9 cellular contexts compared by ENCODE assay signal in genomic region chr5:170297589-170298462, GRCh38. TPM values are rescaled to one million over a fixed set of nuclear protein-coding genes. Genes with fewer than 3 reads are reported as not detected.
DNase-seq lines count a peak whose midpoint lies in the region; ATAC-seq and TF ChIP-seq lines count a peak whose summit lies in the region.
"Had no signal": no experiment of that assay in that cellular context is flagged by ENCODE, and none has a peak within 500 bp of the region (broad histone marks: within the 10 kb centered on the region; RNA-seq: fewer than 3 reads in every experiment).

Gene LCP2 (minus strand): TSS chr5:170297777. CDS start chr5:170297611, 166 bp downstream.

- DNase-seq in RPMI7951 (ENCODE audit: low read depth): peak; percentile 32
- DNase-seq in mammary epithelial cell: peak; percentile 7
- DNase-seq in omental fat pad (ENCODE audit: low spot score): no peak
- no peak for DNase-seq in DMS79 treated with DMSO at 0.1 percent for 48 hours (lab: John Stamatoyannopoulos, UW)
- DNase-seq in RWPE1 (ENCODE audit: low spot score): no peak
- DNase-seq in NCI-H1694 treated with DMSO at 0.1 percent for 48 hours (lab: John Stamatoyannopoulos, UW): no peak

- WGBS in mammary epithelial cell (ENCODE audit: low coverage, missing lambda C conversion rate): 77% methylated on average over 3 of the region's 10 CpGs

- CTCF ChIA-PET in mammary epithelial cell (lab: Charles Lee; ENCODE audit: low non-redundant PET): no interaction called here
- CTCF ChIA-PET in RWPE1 (lab: Yijun Ruan, JAX): interaction anchor here (0.6 to 0.7 kb wide), 3 partner anchors 195 to 1511 kb away, joined by 3 read pairs; no protein-coding TSS in a partner anchor

- no peaks in the 10 kb centered on the region for H3K36me3 ChIP-seq in mammary epithelial cell (ENCODE audit: insufficient read depth, low read length)

- no peaks in the 10 kb centered on the region for H3K79me2 ChIP-seq in mammary epithelial cell (ENCODE audit: insufficient read depth, low read length)

- H3K9ac ChIP-seq in mammary epithelial cell (ENCODE audit: insufficient read depth, low read length): no peak within 1 kb of the TSS

- H3K27me3 ChIP-seq in mammary epithelial cell (ENCODE audit: insufficient read depth, low read length): no peaks in the 10 kb centered on the region

- H4K20me1 ChIP-seq in mammary epithelial cell (ENCODE audit: insufficient read depth, low read length): no peaks in the 10 kb centered on the region

- H2AFZ ChIP-seq in mammary epithelial cell (ENCODE audit: low read depth, low read length): no peak within 1 kb of the TSS

- no peak within 1 kb of the TSS for H3K4me2 ChIP-seq in mammary epithelial cell (ENCODE audit: insufficient read depth, low read depth, low read length)

- no peak within 1 kb of the TSS for H3K4me3 ChIP-seq in mammary epithelial cell (replicated peaks in 1 of 3; ENCODE audit: insufficient read depth in 1 of 3, low read depth in 2 of 3, low read length in 3 of 3)

- no TSS peak for BruUV-seq in mammary epithelial cell (replicated peaks; lab: Mats Ljungman, UMichigan)

- H3K4me1 ChIP-seq in mammary epithelial cell (ENCODE audit: insufficient read depth, low read length): no peaks in the 10 kb centered on the region

- intact Hi-C loops in mammary epithelial cell (cut with micrococcal nuclease): no loop called here

- no peaks in the 10 kb centered on the region for H3K9me3 ChIP-seq in mammary epithelial cell (replicated peaks; ENCODE audit: insufficient read depth, low read length)

- TF ChIP-seq CTCF in mammary epithelial cell (conservative IDR thresholded peaks at IDR 0.05 in 1 of 2, IDR thresholded peaks at IDR 0.05 in 1 of 2; ENCODE audit: extremely low read depth in 1 of 2, insufficient read depth in 1 of 2, low read depth in 1 of 2, low read length in 2 of 2) (no peak), omental fat pad (IDR thresholded peaks at IDR 0.05) (no peak), RWPE1 (conservative IDR thresholded peaks at IDR 0.05; ENCODE audit: low read depth) (no peak)

- H3K27ac ChIP-seq in mammary epithelial cell (ENCODE audit: insufficient read depth, low read depth, low read length): no peak within 1 kb of the TSS
- no peak within 1 kb of the TSS for H3K27ac ChIP-seq in RWPE1
- H3K27ac ChIP-seq: epithelial cell of prostate had no signal

- dilution Hi-C loops in mammary epithelial cell (cut with HindIII; ENCODE audit: low sequenced_read_pairs): no loop called here

- in situ Hi-C loops in mammary epithelial cell (cut with MboI; ENCODE audit: low sequenced_read_pairs in 2 of 2): no loop called here

- peak; percentile 37 for ATAC-seq in GM18868 (IDR thresholded peaks at IDR 0.05; ENCODE audit: unreplicated experiment)
- ATAC-seq in HG02642 (IDR thresholded peaks at IDR 0.05; ENCODE audit: poor library complexity, unreplicated experiment): peak; percentile 53
- no peak for ATAC-seq in omental fat pad (ENCODE audit: low FRiP score)

- POLR2A ChIA-PET in RWPE1 (lab: Yijun Ruan, JAX; ENCODE audit: low non-redundant PET): no interaction called here

RNA-seq across cellular contexts. Expression of gene LCP2, which starts in this region (rescaled TPM):
- total RNA-seq in RPMI7951 (2014; rRNA removed; shearing (Covaris generic)): 0.59 and 2.5 TPM in 2 replicates
- not detected for total RNA-seq in mammary epithelial cell
- not detected for polyA plus RNA-seq in mammary epithelial cell
- polyA minus RNA-seq in mammary epithelial cell: not detected
- total RNA-seq in omental fat pad: 10 to 100 TPM; 33.5 to 81.2 (median 59.1) TPM

Comparison
In these comparisons a context has a peak if more than half of its experiments do, and no peak if none do; other contexts are left out.
1. Peak in DNase-seq in mammary epithelial cell; RNA of the gene not detected or under 1 TPM.